11 cellular contexts compared by ENCODE assay signal in the genomic region with DNA sequence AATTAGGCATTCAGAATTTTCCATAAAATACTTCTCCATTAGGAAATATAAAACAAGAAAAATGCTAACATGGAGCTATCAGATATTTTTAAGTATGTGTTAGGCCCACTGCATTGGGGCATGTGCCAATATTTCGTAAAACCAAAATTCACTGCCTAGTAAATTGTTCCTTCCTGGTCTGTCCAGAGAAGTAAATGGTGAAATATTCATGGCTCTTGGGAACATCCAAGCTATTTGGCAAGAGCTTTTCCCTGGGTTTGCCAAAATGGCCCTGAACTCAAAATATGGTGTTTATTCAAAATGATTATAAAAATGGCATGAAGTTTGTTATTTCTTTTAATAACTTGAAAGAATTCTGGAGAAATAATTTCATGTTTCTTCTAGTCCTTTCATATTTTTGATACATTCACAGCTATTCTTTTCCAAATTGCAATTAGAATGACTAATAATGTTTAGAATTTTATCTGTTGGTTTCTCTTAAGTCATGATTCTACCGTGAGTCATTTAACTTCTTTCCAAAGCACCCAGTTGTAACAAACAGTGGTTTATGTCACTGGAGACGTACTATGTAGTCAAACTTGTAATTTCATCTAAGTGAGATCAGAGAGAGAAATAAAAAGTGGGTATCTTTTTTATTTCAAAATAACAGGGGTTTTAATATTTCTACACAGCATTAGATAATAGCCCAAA. TPM values are rescaled to one million over a fixed set of nuclear protein-coding genes. Genes with fewer than 3 reads are reported as not detected.
DNase-seq lines count a peak whose midpoint lies in the region; ATAC-seq, FAIRE-seq and TF ChIP-seq lines count a peak whose summit lies in the region.
"Had no signal": no experiment of that assay in that cellular context is flagged by ENCODE, and none has a peak within 500 bp of the region (broad histone marks: within the 10 kb centered on the region; RNA-seq: fewer than 3 reads in every experiment).

No MANE protein-coding gene starts in this region.

- no peaks in the 10 kb centered on the region for H3K27me3 ChIP-seq in bronchial epithelial cell (ENCODE audit: control insufficient read depth, insufficient read depth, low read length)

- H3K27me3 Mint-ChIP-seq in activated naive CD4-positive, alpha-beta T cell treated with anti-CD3 and anti-CD28 coated beads for 36 hours (ENCODE audit: low read depth), result no peaks in the 10 kb centered on the region

- no peaks in the 10 kb centered on the region for H3K36me3 ChIP-seq in bronchial epithelial cell (ENCODE audit: control insufficient read depth, insufficient read depth, low read length)

- peaks cover 25% of the 10 kb centered on the region for H3K4me1 Mint-ChIP-seq in activated naive CD4-positive, alpha-beta T cell treated with anti-CD3 and anti-CD28 coated beads for 36 hours (ENCODE audit: low read depth)
- H3K4me1 Mint-ChIP-seq: mesothelial cell of epicardium had no signal

- no peak for TF ChIP-seq CTCF in bronchial epithelial cell (IDR thresholded peaks at IDR 0.05; ENCODE audit: insufficient read depth, low read length, severe bottlenecking)

- no peak for DNase-seq in activated naive CD4-positive, alpha-beta T cell treated with anti-CD3 and anti-CD28 coated beads for 36 hours
- DNase-seq in activated naive CD4-positive, alpha-beta T cell treated with anti-CD3 and anti-CD28 coated beads, Interleukin-2, amount 50 U/mL, for 16 hours, result no peak
- DNase-seq in bronchial epithelial cell (ENCODE audit: low read depth) (peak; percentile 98), left lobe of liver (ENCODE audit: low spot score) (no peak), urothelium cell line (ENCODE audit: low spot score) (peak; percentile 24), GM19239 (ENCODE audit: insufficient read length, low spot score) (no peak), SHP77 treated with DMSO at 0.1 percent for 48 hours (lab: John Stamatoyannopoulos, UW) (no peak)
- no peak for DNase-seq in stimulated activated CD4-positive, alpha-beta T cell treated with anti-CD3 and anti-CD28 coated beads, Interleukin-4, amount 100 ng/mL, for 1 hour
- DNase-seq: C1 segment of cervical spinal cord had no signal

- FAIRE-seq in bronchial epithelial cell (lab: Jason Lieb, UNC) (no peak), urothelium cell line (lab: Jason Lieb, UNC) (no peak), GM19239 (lab: Jason Lieb, UNC) (no peak)

- H3K27ac Mint-ChIP-seq in activated naive CD4-positive, alpha-beta T cell treated with anti-CD3 and anti-CD28 coated beads for 36 hours, result peak overlapping the region; percentile 34
- H3K27ac Mint-ChIP-seq: mesothelial cell of epicardium had no signal

- CTCF ChIA-PET in activated naive CD4-positive, alpha-beta T cell treated with anti-CD3 and anti-CD28 coated beads for 36 hours (lab: Charles Lee), result no interaction called here

- H3K36me3 Mint-ChIP-seq in activated naive CD4-positive, alpha-beta T cell treated with anti-CD3 and anti-CD28 coated beads for 36 hours (ENCODE audit: low read depth), result peaks cover 29% of the 10 kb centered on the region
- H3K36me3 Mint-ChIP-seq: mesothelial cell of epicardium had no signal

- intact Hi-C loops in activated naive CD4-positive, alpha-beta T cell treated with anti-CD3 and anti-CD28 coated beads for 36 hours (cut with micrococcal nuclease), result loop anchor here (2.0 kb wide), 1 partner anchor 15 kb away; no protein-coding TSS in a partner anchor

- H3K9me3 Mint-ChIP-seq in activated naive CD4-positive, alpha-beta T cell treated with anti-CD3 and anti-CD28 coated beads for 36 hours, result no peaks in the 10 kb centered on the region
- H3K9me3 Mint-ChIP-seq: mesothelial cell of epicardium had no signal

- no peak overlapping the region for H3K4me3 Mint-ChIP-seq in activated naive CD4-positive, alpha-beta T cell treated with anti-CD3 and anti-CD28 coated beads for 36 hours
- H3K4me3 Mint-ChIP-seq: mesothelial cell of epicardium had no signal

- peak; percentile 54 for ATAC-seq in left lobe of liver
- ATAC-seq: Panc1 had no signal

- no peak overlapping the region for H3K4me3 ChIP-seq in bronchial epithelial cell (ENCODE audit: low read depth, low read length)

RNA-seq across cellular contexts. Expression of a gene that starts 25.7 kb away (rescaled TPM):
- 1 to 10 TPM; 3.2 to 3.6 TPM for total RNA-seq in activated naive CD4-positive, alpha-beta T cell treated with anti-CD3 and anti-CD28 coated beads for 36 hours
- total RNA-seq in bronchial epithelial cell (11.9 and 16.8 TPM in 2 replicates), left lobe of liver (9.1 TPM)

Comparison
In these comparisons a context has a peak if more than half of its experiments do, and no peak if none do; other contexts are left out.
1. DNase-seq: peak in bronchial epithelial cell (single experiment) and urothelium cell line (single experiment); none in activated naive CD4-positive, alpha-beta T cell treated with anti-CD3 and anti-CD28 coated beads for 36 hours (single experiment), activated naive CD4-positive, alpha-beta T cell treated with anti-CD3 and anti-CD28 coated beads, Interleukin-2, amount 50 U/mL, for 16 hours (single experiment), left lobe of liver (single experiment), GM19239 (single experiment), SHP77 treated with DMSO at 0.1 percent for 48 hours (single experiment) and stimulated activated CD4-positive, alpha-beta T cell treated with anti-CD3 and anti-CD28 coated beads, Interleukin-4, amount 100 ng/mL, for 1 hour (single experiment).